Comparison of ENCODE assay signal across 28 cellular contexts in genomic region chr12:76135456-76135855, GRCh38.
"Had no signal": no experiment of that assay in that cellular context is flagged by ENCODE, and none has a peak within 500 bp of the region (broad histone marks: within the 10 kb centered on the region; RNA-seq: fewer than 3 reads in every experiment).

No MANE protein-coding gene starts in this region.

- H3K4me3 ChIP-seq: dorsolateral prefrontal cortex, gastrocnemius medialis, heart right ventricle, lower lobe of right lung, ovary, psoas muscle, sigmoid colon, testis, tibial artery had no signal

- H3K4me1 Mint-ChIP-seq: natural killer cell; stimulated activated memory B cell treated with anti-CD40 and anti-IgM and Interleukin-4, amounts not matched to agents 10 μg/mL and 1 μg/mL and 100 μg/mL, for 72 hours had no signal

- ATAC-seq: esophagus mucosa; gastrocnemius medialis; heart right ventricle; left cardiac atrium; left ventricle myocardium superior; lower lobe of right lung; natural killer cell; psoas muscle; right cardiac atrium; stimulated activated memory B cell treated with anti-CD40 and anti-IgM and Interleukin-4, amounts not matched to agents 10 μg/mL and 1 μg/mL and 100 μg/mL, for 72 hours; stimulated activated naive CD8-positive, alpha-beta T cell treated with anti-CD3 and anti-CD28 coated beads, Interleukin-15, Interleukin-2, amounts not matched to agents 100 U/mL and 50 U/mL, for 24 hours had no signal

- DNase-seq: dorsolateral prefrontal cortex; effector CD4-positive, alpha-beta T cell; foreskin fibroblast; gastrocnemius medialis; heart right ventricle; hippocampal formation; left cardiac atrium; left ventricle myocardium superior; lower lobe of right lung; natural killer cell; occipital lobe; ovary; posterior cingulate gyrus; psoas muscle; right cardiac atrium; sigmoid colon; stimulated activated CD4-positive, alpha-beta T cell treated with anti-CD3 and anti-CD28 coated beads, Interleukin-2, amount 100 ng/mL, for 24 hours; stimulated activated CD4-positive, alpha-beta T cell treated with anti-CD3 and anti-CD28 coated beads, Interleukin-4, amount 100 ng/mL, for 24 hours; stimulated activated naive CD8-positive, alpha-beta T cell treated with anti-CD3 and anti-CD28 coated beads, Interleukin-15, Interleukin-2, amounts not matched to agents 100 U/mL and 50 U/mL, for 24 hours; substantia nigra; testis; tibial artery had no signal

- H3K27me3 ChIP-seq: dorsolateral prefrontal cortex, gastrocnemius medialis, heart right ventricle, ovary, sigmoid colon, testis, tibial artery had no signal

- H3K27me3 Mint-ChIP-seq: stimulated activated memory B cell treated with anti-CD40 and anti-IgM and Interleukin-4, amounts not matched to agents 10 μg/mL and 1 μg/mL and 100 μg/mL, for 72 hours; type B pancreatic cell had no signal

- H3K4me1 ChIP-seq: gastrocnemius medialis, heart right ventricle, lower lobe of right lung, psoas muscle, sigmoid colon, testis, tibial artery had no signal

- H3K27ac Mint-ChIP-seq: natural killer cell; stimulated activated memory B cell treated with anti-CD40 and anti-IgM and Interleukin-4, amounts not matched to agents 10 μg/mL and 1 μg/mL and 100 μg/mL, for 72 hours; type B pancreatic cell had no signal

- H3K36me3 Mint-ChIP-seq: natural killer cell; stimulated activated memory B cell treated with anti-CD40 and anti-IgM and Interleukin-4, amounts not matched to agents 10 μg/mL and 1 μg/mL and 100 μg/mL, for 72 hours; type B pancreatic cell had no signal

- H3K9me3 ChIP-seq: lower lobe of right lung, ovary, testis, tibial artery had no signal

- H3K4me3 Mint-ChIP-seq: natural killer cell; stimulated activated memory B cell treated with anti-CD40 and anti-IgM and Interleukin-4, amounts not matched to agents 10 μg/mL and 1 μg/mL and 100 μg/mL, for 72 hours; type B pancreatic cell had no signal

- H3K36me3 ChIP-seq: gastrocnemius medialis, heart right ventricle, lower lobe of right lung, ovary, sigmoid colon, tibial artery had no signal

- H3K27ac ChIP-seq: dorsolateral prefrontal cortex, epithelial cell of prostate, gastrocnemius medialis, heart right ventricle, lower lobe of right lung, ovary, psoas muscle, sigmoid colon, testis, tibial artery had no signal

- H3K9me3 Mint-ChIP-seq: natural killer cell had no signal

- FAIRE-seq: colon, islet of Langerhans had no signal
